Comparison of ENCODE assay signal across 10 cellular contexts in genomic region chr5:168365581-168366081, GRCh38.
DNase-seq lines count a peak whose midpoint lies in the region; ATAC-seq and TF ChIP-seq lines count a peak whose summit lies in the region.
"Had no signal": no experiment of that assay in that cellular context is flagged by ENCODE, and none has a peak within 500 bp of the region (broad histone marks: within the 10 kb centered on the region; RNA-seq: fewer than 3 reads in every experiment).

No MANE protein-coding gene starts in this region.

- no peak for TF ChIP-seq POLR2A in HCT116 (IDR thresholded peaks at IDR 0.05; ENCODE audit: borderline replicate concordance, extremely low read depth, insufficient read depth, insufficient read length)

- peaks cover 83% of the 10 kb centered on the region for H3K79me2 ChIP-seq in HCT116 (ENCODE audit: insufficient read depth, low read length)
- peaks cover 2% of the 10 kb centered on the region for H3K79me2 ChIP-seq in smooth muscle cell (ENCODE audit: low read depth)

- H3K36me3 ChIP-seq in HCT116 (ENCODE audit: control insufficient read depth in 1 of 2, insufficient read depth in 2 of 2, low read length in 2 of 2) (no peaks in the 10 kb centered on the region), smooth muscle cell (ENCODE audit: low read depth) (no peaks in the 10 kb centered on the region)

- POLR2A ChIA-PET in HCT116 (lab: Charles Lee) = no interaction called here

- BruUV-seq in HCT116 (replicated peaks; lab: Mats Ljungman, UMichigan) = no TSS peak

- no peaks in the 10 kb centered on the region for H3K27me3 ChIP-seq in HCT116 (ENCODE audit: insufficient read depth, low read length)
- H3K27me3 ChIP-seq in smooth muscle cell (ENCODE audit: low read depth) = no peaks in the 10 kb centered on the region

- RAD21 ChIA-PET in HCT116 (lab: Charles Lee; ENCODE audit: low non-redundant PET in 1 of 2, low total read pairs in 2 of 2, uncharacterized antibody in 2 of 2, unreplicated experiment in 2 of 2) = no interaction called here

- H3K4me3 Mint-ChIP-seq in activated naive CD4-positive, alpha-beta T cell treated with anti-CD3 and anti-CD28 coated beads for 36 hours = no peak overlapping the region
- H3K4me3 Mint-ChIP-seq: dendritic cell treated with granulocyte-macrophage colony-stimulating factor and Interleukin-4, amounts not matched to agents 40 ng/mL and 50 ng/mL, for 4 days; naive thymus-derived CD4-positive, alpha-beta T cell had no signal

- H3K4me2 ChIP-seq in HCT116 (ENCODE audit: low read length) (peak overlapping the region; percentile 34), smooth muscle cell (peak overlapping the region; percentile 37)

- CTCF ChIA-PET in HCT116 (lab: Charles Lee) = no interaction called here
- CTCF ChIA-PET in activated naive CD4-positive, alpha-beta T cell treated with anti-CD3 and anti-CD28 coated beads for 36 hours (lab: Charles Lee) = no interaction called here

- H3K27ac ChIP-seq in HCT116 (ENCODE audit: low read depth, low read length) = peak overlapping the region; percentile 7; the same call in 1 of the 2 replicates
- peak overlapping the region; percentile 57 for H3K27ac ChIP-seq in smooth muscle cell (ENCODE audit: low read depth)

- peak; percentile 27 to 67 (median 57); a peak in 5 of 6 replicates for TF ChIP-seq CTCF in HCT116 (IDR thresholded peaks at IDR 0.05 in 2 of 3, conservative IDR thresholded peaks at IDR 0.05 in 1 of 3; ENCODE audit: borderline replicate concordance in 1 of 3, insufficient read depth in 1 of 3, low read depth in 2 of 3, low read length in 2 of 3)
- TF ChIP-seq CTCF in smooth muscle cell (IDR thresholded peaks at IDR 0.05; ENCODE audit: borderline replicate concordance, insufficient read depth, poor library complexity, severe bottlenecking) = peak; percentile 28

- intact Hi-C loops in HCT116 (cut with micrococcal nuclease) = no loop called here
- intact Hi-C loops in activated naive CD4-positive, alpha-beta T cell treated with anti-CD3 and anti-CD28 coated beads for 36 hours (cut with micrococcal nuclease) = no loop called here

- H3K4me3 ChIP-seq in HCT116 (replicated peaks in 1 of 2; ENCODE audit: low read depth in 1 of 2, low read length in 2 of 2) = no peak overlapping the region
- H3K4me3 ChIP-seq in smooth muscle cell = no peak overlapping the region

- H3K36me3 Mint-ChIP-seq in activated naive CD4-positive, alpha-beta T cell treated with anti-CD3 and anti-CD28 coated beads for 36 hours (ENCODE audit: low read depth) = no peaks in the 10 kb centered on the region
- H3K36me3 Mint-ChIP-seq: naive thymus-derived CD4-positive, alpha-beta T cell had no signal

- H2AFZ ChIP-seq in HCT116 (ENCODE audit: low read depth, low read length, poor library complexity, severe bottlenecking) (no peak overlapping the region), smooth muscle cell (ENCODE audit: low read depth) (no peak overlapping the region)

- H3K4me1 ChIP-seq in HCT116 (ENCODE audit: control insufficient read depth in 1 of 2, insufficient read depth in 2 of 2, low read length in 2 of 2) (peaks cover 32 to 59% of the 10 kb centered on the region in 2 experiments), smooth muscle cell (ENCODE audit: low read depth) (peaks cover 16% of the 10 kb centered on the region)

- WGBS in smooth muscle cell (ENCODE audit: low lambda C conversion rate) = 47% methylated on average over 10 of the region's 10 CpGs

- H3K27ac Mint-ChIP-seq in activated naive CD4-positive, alpha-beta T cell treated with anti-CD3 and anti-CD28 coated beads for 36 hours = no peak overlapping the region
- H3K27ac Mint-ChIP-seq: dendritic cell treated with granulocyte-macrophage colony-stimulating factor and Interleukin-4, amounts not matched to agents 40 ng/mL and 50 ng/mL, for 4 days; naive thymus-derived CD4-positive, alpha-beta T cell had no signal

- no peaks in the 10 kb centered on the region for H3K9me3 Mint-ChIP-seq in activated naive CD4-positive, alpha-beta T cell treated with anti-CD3 and anti-CD28 coated beads for 36 hours
- H3K9me3 Mint-ChIP-seq: dendritic cell treated with granulocyte-macrophage colony-stimulating factor and Interleukin-4, amounts not matched to agents 40 ng/mL and 50 ng/mL, for 4 days had no signal

- no peaks in the 10 kb centered on the region for H3K9me3 ChIP-seq in HCT116 (ENCODE audit: control insufficient read depth in 1 of 2, insufficient read depth in 1 of 2, low read depth in 1 of 2, low read length in 2 of 2)
- H3K9me3 ChIP-seq in smooth muscle cell (replicated peaks; ENCODE audit: low read depth) = no peaks in the 10 kb centered on the region

- no peaks in the 10 kb centered on the region for H3K27me3 Mint-ChIP-seq in activated naive CD4-positive, alpha-beta T cell treated with anti-CD3 and anti-CD28 coated beads for 36 hours (ENCODE audit: low read depth)
- H3K27me3 Mint-ChIP-seq: dendritic cell treated with granulocyte-macrophage colony-stimulating factor and Interleukin-4, amounts not matched to agents 40 ng/mL and 50 ng/mL, for 4 days had no signal

- ATAC-seq in HCT116 (peak; percentile 73), HG03159 (IDR thresholded peaks at IDR 0.05; ENCODE audit: unreplicated experiment) (no peak)
- ATAC-seq: naive thymus-derived CD4-positive, alpha-beta T cell had no signal

- H3K9ac ChIP-seq in HCT116 (ENCODE audit: low read length) (peak overlapping the region; percentile 7; the same call in 1 of the 2 replicates), smooth muscle cell (ENCODE audit: low read depth) (no peak overlapping the region)

- DNase-seq in HCT116 (ENCODE audit: low read depth, low spot score) (peak; percentile 35), amniotic epithelial cell (ENCODE audit: low read depth) (peak; percentile 56), iPS-NIHi11 (ENCODE audit: low spot score) (peak; percentile 58), smooth muscle cell (lab: John Stamatoyannopoulos, UW; ENCODE audit: unreplicated experiment) (no peak), NCI-H2227 treated with DMSO at 0.1 percent for 48 hours (lab: John Stamatoyannopoulos, UW) (no peak), RKO (ENCODE audit: low spot score) (no peak)
- DNase-seq in activated naive CD4-positive, alpha-beta T cell treated with anti-CD3 and anti-CD28 coated beads for 36 hours = no peak
- DNase-seq: naive thymus-derived CD4-positive, alpha-beta T cell had no signal

- peak; percentile 51 for TF ChIP-seq RAD21 in HCT116 (IDR thresholded peaks at IDR 0.05; ENCODE audit: low read depth)

- no peaks in the 10 kb centered on the region for H3K9me2 ChIP-seq in HCT116 (ENCODE audit: insufficient read depth)

- H3F3A ChIP-seq in smooth muscle cell (ENCODE audit: low read depth) = peaks cover 9% of the 10 kb centered on the region

- H4K20me1 ChIP-seq in HCT116 (ENCODE audit: insufficient read depth) (peaks cover 5% of the 10 kb centered on the region; the same call in 1 of the 2 replicates), smooth muscle cell (ENCODE audit: low read depth) (no peaks in the 10 kb centered on the region)

- H3K4me1 Mint-ChIP-seq in activated naive CD4-positive, alpha-beta T cell treated with anti-CD3 and anti-CD28 coated beads for 36 hours (ENCODE audit: low read depth) = no peaks in the 10 kb centered on the region

TF ChIP-seq in HCT116, 20 proteins besides CTCF, POLR2A, EP300 and RAD21:
- TF ChIP-seq MAX (IDR thresholded peaks at IDR 0.05) (no peak), CEBPB (IDR thresholded peaks at IDR 0.05; ENCODE audit: low read depth) (peak; percentile 65)

Comparison
In these comparisons a context has a peak if more than half of its experiments do, and no peak if none do; other contexts are left out.
1. DNase-seq: peak in HCT116 (single experiment), amniotic epithelial cell (single experiment) and iPS-NIHi11 (single experiment); none in smooth muscle cell (single experiment), NCI-H2227 treated with DMSO at 0.1 percent for 48 hours (single experiment), activated naive CD4-positive, alpha-beta T cell treated with anti-CD3 and anti-CD28 coated beads for 36 hours (single experiment) and RKO (single experiment).